ENCODE assay signal across 13 cellular contexts in genomic region chr15:51243774-51244173, GRCh38.
DNase-seq lines count a peak whose midpoint lies in the region; TF ChIP-seq lines count a peak whose summit lies in the region.
"Had no signal": no experiment of that assay in that cellular context is flagged by ENCODE, and none has a peak within 500 bp of the region (broad histone marks: within the 10 kb centered on the region; RNA-seq: fewer than 3 reads in every experiment).

No MANE protein-coding gene starts in this region.

- peak overlapping the region; percentile 59 for H3K27ac Mint-ChIP-seq in activated T-helper 1 cell treated with anti-CD3 and anti-CD28 coated beads, Interleukin-12 subunit alpha, Interleukin-12 subunit beta, Interleukin-2, Interleukin-4 antibody, amounts not matched to agents 30 ng/mL and 10 ng/mL and 1 ng/mL, durations not matched to agents 14 hours and 24 hours and 36 hours

- H3K4me3 Mint-ChIP-seq in activated T-helper 1 cell treated with anti-CD3 and anti-CD28 coated beads, Interleukin-12 subunit alpha, Interleukin-12 subunit beta, Interleukin-2, Interleukin-4 antibody, amounts not matched to agents 30 ng/mL and 10 ng/mL and 1 ng/mL, durations not matched to agents 14 hours and 24 hours and 36 hours: no peak overlapping the region

- no peaks in the 10 kb centered on the region for H3K36me3 ChIP-seq in KMS-11 (ENCODE audit: insufficient read depth)
- H3K36me3 ChIP-seq: right lobe of liver, tibial nerve had no signal

- peak overlapping the region; percentile 99 for H3K27ac ChIP-seq in KMS-11
- H3K27ac ChIP-seq: HL-60, right lobe of liver, tibial nerve had no signal

- peaks cover 23% of the 10 kb centered on the region for H3K4me1 Mint-ChIP-seq in activated T-helper 1 cell treated with anti-CD3 and anti-CD28 coated beads, Interleukin-12 subunit alpha, Interleukin-12 subunit beta, Interleukin-2, Interleukin-4 antibody, amounts not matched to agents 30 ng/mL and 10 ng/mL and 1 ng/mL, durations not matched to agents 14 hours and 24 hours and 36 hours (ENCODE audit: low read depth)

- no peaks in the 10 kb centered on the region for H3K79me2 ChIP-seq in KMS-11 (ENCODE audit: insufficient read depth, low read depth)

- peaks cover 76% of the 10 kb centered on the region for H3K4me1 ChIP-seq in KMS-11 (ENCODE audit: low read depth, poor library complexity, severe bottlenecking)
- H3K4me1 ChIP-seq: right lobe of liver, tibial nerve had no signal

- peaks cover 2% of the 10 kb centered on the region for H3K27me3 Mint-ChIP-seq in activated T-helper 1 cell treated with anti-CD3 and anti-CD28 coated beads, Interleukin-12 subunit alpha, Interleukin-12 subunit beta, Interleukin-2, Interleukin-4 antibody, amounts not matched to agents 30 ng/mL and 10 ng/mL and 1 ng/mL, durations not matched to agents 14 hours and 24 hours and 36 hours (ENCODE audit: insufficient read depth)

- no peak overlapping the region for H3K4me3 ChIP-seq in KMS-11 (IDR thresholded peaks at IDR 0.05; ENCODE audit: insufficient read depth, low read depth, low read length)
- H3K4me3 ChIP-seq: right lobe of liver, tibial nerve had no signal

- no peaks in the 10 kb centered on the region for H4K20me1 ChIP-seq in KMS-11 (ENCODE audit: insufficient read depth)

- peak overlapping the region; percentile 79 for H3K9ac ChIP-seq in KMS-11

- peak overlapping the region; percentile 12; the same call in 1 of the 2 replicates for H2AFZ ChIP-seq in KMS-11 (ENCODE audit: low read depth)

- peak overlapping the region; percentile 89 for H3K4me2 ChIP-seq in KMS-11

- TF ChIP-seq CTCF in KMS-11 (conservative IDR thresholded peaks at IDR 0.05; ENCODE audit: low read depth, low read length): no peak

- no peaks in the 10 kb centered on the region for H3K36me3 Mint-ChIP-seq in activated T-helper 1 cell treated with anti-CD3 and anti-CD28 coated beads, Interleukin-12 subunit alpha, Interleukin-12 subunit beta, Interleukin-2, Interleukin-4 antibody, amounts not matched to agents 30 ng/mL and 10 ng/mL and 1 ng/mL, durations not matched to agents 14 hours and 24 hours and 36 hours (ENCODE audit: low read depth)

- no peaks in the 10 kb centered on the region for H3K9me3 Mint-ChIP-seq in activated T-helper 1 cell treated with anti-CD3 and anti-CD28 coated beads, Interleukin-12 subunit alpha, Interleukin-12 subunit beta, Interleukin-2, Interleukin-4 antibody, amounts not matched to agents 30 ng/mL and 10 ng/mL and 1 ng/mL, durations not matched to agents 14 hours and 24 hours and 36 hours

- H3K27me3 ChIP-seq in KMS-11 (ENCODE audit: insufficient read depth, low read depth): no peaks in the 10 kb centered on the region
- H3K27me3 ChIP-seq: right lobe of liver, tibial nerve had no signal

- DNase-seq in activated T-cell treated with anti-CD3 and anti-CD28 coated beads for 24 hours (ENCODE audit: low read depth) (peak; percentile 0), renal cortical epithelial cell (ENCODE audit: low read depth) (peak; percentile 45), cerebellum (ENCODE audit: low spot score) (no peak), SHP77 (lab: John Stamatoyannopoulos, UW) (no peak)
- no peak for DNase-seq in activated T-cell treated with anti-CD3 and anti-CD28 coated beads, Interleukin-2, amount 50 U/mL, for 48 hours
- DNase-seq in activated T-helper 1 cell treated with anti-CD3 and anti-CD28 coated beads, Interleukin-12 subunit alpha, Interleukin-12 subunit beta, Interleukin-2, Interleukin-4 antibody, amounts not matched to agents 30 ng/mL and 10 ng/mL and 1 ng/mL, durations not matched to agents 14 hours and 24 hours and 36 hours (ENCODE audit: low spot score): no peak
- no peak for DNase-seq in activated CD4-positive, alpha-beta T cell treated with anti-CD3 and anti-CD28 coated beads, Interleukin-2, amount 50 U/mL, for 1 hour
- DNase-seq: activated CD8-positive, alpha-beta memory T cell treated with anti-CD3 and anti-CD28 coated beads, Interleukin-2, amount 50 U/mL, for 4 hours; NCI-H187; right lobe of liver had no signal

- intact Hi-C loops in activated T-helper 1 cell treated with anti-CD3 and anti-CD28 coated beads, Interleukin-12 subunit alpha, Interleukin-12 subunit beta, Interleukin-2, Interleukin-4 antibody, amounts not matched to agents 30 ng/mL and 10 ng/mL and 1 ng/mL, durations not matched to agents 14 hours and 24 hours and 36 hours (cut with micrococcal nuclease): no loop called here

Comparison
In these comparisons a context has a peak if more than half of its experiments do, and no peak if none do; other contexts are left out.
1. DNase-seq: peak in activated T-cell treated with anti-CD3 and anti-CD28 coated beads for 24 hours (single experiment) and renal cortical epithelial cell (single experiment); none in activated T-cell treated with anti-CD3 and anti-CD28 coated beads, Interleukin-2, amount 50 U/mL, for 48 hours (0 of 2), activated T-helper 1 cell treated with anti-CD3 and anti-CD28 coated beads, Interleukin-12 subunit alpha, Interleukin-12 subunit beta, Interleukin-2, Interleukin-4 antibody, amounts not matched to agents 30 ng/mL and 10 ng/mL and 1 ng/mL, durations not matched to agents 14 hours and 24 hours and 36 hours (single experiment), cerebellum (single experiment), SHP77 (0 of 2) and activated CD4-positive, alpha-beta T cell treated with anti-CD3 and anti-CD28 coated beads, Interleukin-2, amount 50 U/mL, for 1 hour (single experiment).